11 cellular contexts compared by ENCODE assay signal in the genomic region with DNA sequence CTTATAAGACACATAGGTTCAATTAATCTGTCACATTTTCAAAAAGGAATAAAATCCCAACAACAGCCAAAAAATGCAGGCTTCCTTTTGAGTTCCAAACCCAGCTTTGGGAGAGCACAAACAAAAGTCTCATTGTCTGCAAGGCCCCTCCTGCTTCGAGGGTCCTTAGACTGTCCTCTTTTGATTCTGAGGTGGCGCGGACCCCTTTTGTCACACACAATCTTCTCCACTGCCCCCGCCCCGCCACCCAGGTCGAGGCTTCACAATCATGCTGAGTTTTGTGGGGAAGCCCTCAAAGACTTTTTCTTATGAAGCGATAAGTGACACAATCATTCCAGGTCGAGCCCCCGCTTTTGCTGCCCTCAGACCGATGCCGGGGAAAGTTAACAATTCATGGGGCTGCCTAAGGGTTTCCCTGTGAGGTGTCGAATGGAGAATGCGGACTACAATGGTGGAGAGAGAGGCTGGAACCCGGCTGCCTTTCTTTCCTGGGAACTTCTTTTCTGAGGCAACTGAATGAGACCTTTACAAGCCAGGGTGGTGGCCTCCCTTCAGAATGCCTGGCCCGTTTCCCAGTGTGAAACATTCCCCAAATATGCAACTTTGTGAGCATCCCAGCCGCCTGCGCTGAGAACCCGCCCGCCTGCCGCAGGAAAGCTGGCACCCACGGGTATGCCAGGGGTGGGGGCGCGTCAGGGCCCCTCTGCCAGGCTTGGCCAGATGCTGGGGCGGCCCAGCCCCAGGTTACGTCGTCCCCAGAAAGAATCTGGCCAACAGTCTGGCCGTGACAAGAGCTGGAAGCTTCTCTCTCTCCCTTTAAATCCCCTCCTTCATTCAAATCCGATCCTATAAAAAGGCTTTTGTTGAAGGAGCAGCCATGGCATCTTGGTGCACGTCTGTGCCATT.
DNase-seq lines count a peak whose midpoint lies in the region; ATAC-seq and TF ChIP-seq lines count a peak whose summit lies in the region.
"Had no signal": no experiment of that assay in that cellular context is flagged by ENCODE, and none has a peak within 500 bp of the region (broad histone marks: within the 10 kb centered on the region; RNA-seq: fewer than 3 reads in every experiment).

No MANE protein-coding gene starts in this region.

- no peaks in the 10 kb centered on the region for H3K36me3 Mint-ChIP-seq in T-helper 2 cell treated with Interferon-gamma antibody and Interleukin-4, amounts not matched to agents 5 μg/mL and 100 μg/mL, for 36 hours (ENCODE audit: low read depth)

- H3K4me1 Mint-ChIP-seq in T-helper 2 cell treated with Interferon-gamma antibody and Interleukin-4, amounts not matched to agents 5 μg/mL and 100 μg/mL, for 36 hours (ENCODE audit: low read depth): no peaks in the 10 kb centered on the region
- H3K4me1 Mint-ChIP-seq: CD4-positive, CD25-positive, alpha-beta regulatory T cell had no signal

- H3K4me1 ChIP-seq in A673 (ENCODE audit: insufficient read depth, low read length, poor library complexity, severe bottlenecking) (peaks cover 22% of the 10 kb centered on the region), PC-3 (ENCODE audit: insufficient read depth, low read length) (peaks cover 19% of the 10 kb centered on the region)

- TF ChIP-seq RAD21 in neural cell (conservative IDR thresholded peaks at IDR 0.05): no peak

- H2AFZ ChIP-seq in PC-3 (ENCODE audit: low read length) (peak overlapping the region; percentile 66), neural cell (ENCODE audit: low read depth, low read length) (no peak overlapping the region)

- H3K27ac Mint-ChIP-seq in T-helper 2 cell treated with Interferon-gamma antibody and Interleukin-4, amounts not matched to agents 5 μg/mL and 100 μg/mL, for 36 hours: no peak overlapping the region
- H3K27ac Mint-ChIP-seq: CD4-positive, CD25-positive, alpha-beta regulatory T cell; stimulated activated naive CD8-positive, alpha-beta T cell treated with anti-CD3 and anti-CD28 coated beads, Interleukin-15, Interleukin-2, amounts not matched to agents 100 ng/mL and 50 ng/mL, for 24 hours; T-helper 1 cell treated with Interleukin-12 subunit alpha and Interleukin-12 subunit beta and Interleukin-4 antibody, amounts not matched to agents 30 μg/mL and 1 μg/mL, for 36 hours had no signal

- ATAC-seq in PC-3 (peak; percentile 98), GM19467 (IDR thresholded peaks at IDR 0.05; ENCODE audit: unreplicated experiment) (no peak)

- peak overlapping the region; percentile 21 for H3K27ac ChIP-seq in A673 (ENCODE audit: low read depth, low read length, poor library complexity, severe bottlenecking)
- H3K27ac ChIP-seq in PC-3 (ENCODE audit: low read length): peak overlapping the region; percentile 77
- H3K27ac ChIP-seq in neural cell (ENCODE audit: low read length): no peak overlapping the region

- H3K9me2 ChIP-seq in PC-3 (replicated peaks; ENCODE audit: low read length) (no peaks in the 10 kb centered on the region), neural cell (ENCODE audit: insufficient read depth, low read length) (no peaks in the 10 kb centered on the region)

- peak overlapping the region; percentile 79 for H3K4me2 ChIP-seq in PC-3 (ENCODE audit: low read length)
- H3K4me2 ChIP-seq in neural cell (ENCODE audit: low read length): no peak overlapping the region

- TF ChIP-seq CTCF in A673 (conservative IDR thresholded peaks at IDR 0.05; ENCODE audit: low read depth, low read length) (no peak), PC-3 (conservative IDR thresholded peaks at IDR 0.05; ENCODE audit: low read depth, low read length) (no peak), epithelial cell of proximal tubule (conservative IDR thresholded peaks at IDR 0.05; ENCODE audit: low read depth, low read length) (no peak), neural cell (IDR thresholded peaks at IDR 0.05; ENCODE audit: poor library complexity, severe bottlenecking) (no peak)

- H3K9me3 Mint-ChIP-seq in T-helper 2 cell treated with Interferon-gamma antibody and Interleukin-4, amounts not matched to agents 5 μg/mL and 100 μg/mL, for 36 hours: no peaks in the 10 kb centered on the region
- H3K9me3 Mint-ChIP-seq: stimulated activated naive CD8-positive, alpha-beta T cell treated with anti-CD3 and anti-CD28 coated beads, Interleukin-15, Interleukin-2, amounts not matched to agents 100 ng/mL and 50 ng/mL, for 24 hours; T-helper 1 cell treated with Interleukin-12 subunit alpha and Interleukin-12 subunit beta and Interleukin-4 antibody, amounts not matched to agents 30 μg/mL and 1 μg/mL, for 36 hours had no signal

- H3K4me3 Mint-ChIP-seq in T-helper 2 cell treated with Interferon-gamma antibody and Interleukin-4, amounts not matched to agents 5 μg/mL and 100 μg/mL, for 36 hours: no peak overlapping the region
- H3K4me3 Mint-ChIP-seq: CD4-positive, CD25-positive, alpha-beta regulatory T cell; stimulated activated naive CD8-positive, alpha-beta T cell treated with anti-CD3 and anti-CD28 coated beads, Interleukin-15, Interleukin-2, amounts not matched to agents 100 ng/mL and 50 ng/mL, for 24 hours; T-helper 1 cell treated with Interleukin-12 subunit alpha and Interleukin-12 subunit beta and Interleukin-4 antibody, amounts not matched to agents 30 μg/mL and 1 μg/mL, for 36 hours had no signal

- H3F3A ChIP-seq in PC-3 (ENCODE audit: low read length, unreplicated experiment) (no peaks in the 10 kb centered on the region), neural cell (ENCODE audit: insufficient read depth, low read length, poor library complexity, severe bottlenecking) (no peaks in the 10 kb centered on the region)

- intact Hi-C loops in A673 (cut with micrococcal nuclease; ENCODE audit: unreplicated experiment) (no loop called here), PC-3 (cut with micrococcal nuclease) (no loop called here)

- H3K9ac ChIP-seq in PC-3 (ENCODE audit: low read length) (peak overlapping the region; percentile 41), neural cell (ENCODE audit: low read length) (no peak overlapping the region)

- H3K4me3 ChIP-seq in A673 (ENCODE audit: low read depth, low read length, poor library complexity, severe bottlenecking): no peak overlapping the region
- H3K4me3 ChIP-seq in PC-3 (ENCODE audit: low read length): peak overlapping the region; percentile 39
- no peak overlapping the region for H3K4me3 ChIP-seq in epithelial cell of proximal tubule (ENCODE audit: low read depth, low read length)
- H3K4me3 ChIP-seq in neural cell (ENCODE audit: low read length): peak overlapping the region; percentile 41

- BruUV-seq in A673 (replicated peaks; lab: Mats Ljungman, UMichigan): no TSS peak
- TSS peak; percentile 57 for BruUV-seq in PC-3 (replicated peaks; lab: Mats Ljungman, UMichigan)

- POLR2A ChIA-PET in A673 (lab: Charles Lee; ENCODE audit: low non-redundant PET): interaction anchor here (0.5 kb wide), 1 partner anchor 30 kb away, joined by 3 read pairs; no protein-coding TSS in a partner anchor
- POLR2A ChIA-PET in PC-3 (lab: Charles Lee; ENCODE audit: unreplicated experiment): no interaction called here

- H3K79me2 ChIP-seq in PC-3 (ENCODE audit: low read length) (no peaks in the 10 kb centered on the region), neural cell (replicated peaks; ENCODE audit: insufficient read depth, low read length) (peaks cover 94% of the 10 kb centered on the region)

- H3K9me3 ChIP-seq in A673 (ENCODE audit: low read depth, low read length, poor library complexity, severe bottlenecking) (no peaks in the 10 kb centered on the region), PC-3 (ENCODE audit: low read length) (no peaks in the 10 kb centered on the region), neural cell (ENCODE audit: low read length) (no peaks in the 10 kb centered on the region)

- H4K20me1 ChIP-seq in PC-3 (ENCODE audit: low read length) (no peaks in the 10 kb centered on the region), neural cell (ENCODE audit: insufficient read depth) (peaks cover 92% of the 10 kb centered on the region)

- DNase-seq in A673 (ENCODE audit: low spot score) (peak; percentile 60), PC-3 (peak; percentile 88), epithelial cell of proximal tubule (ENCODE audit: low read depth) (peak; percentile 35), NCI-H146 (lab: John Stamatoyannopoulos, UW) (no peak)
- DNase-seq in T-helper 2 cell treated with Interferon-gamma antibody and Interleukin-4, amounts not matched to agents 5 μg/mL and 100 μg/mL, for 36 hours (ENCODE audit: low spot score): no peak
- no peak for DNase-seq in activated effector memory CD4-positive, alpha-beta T cell treated with anti-CD3 and anti-CD28 coated beads, Interleukin-2, amount 50 U/mL, for 16 hours
- DNase-seq: CD4-positive, CD25-positive, alpha-beta regulatory T cell had no signal

- H3K27me3 ChIP-seq in A673 (replicated peaks; ENCODE audit: insufficient read depth, low read depth, low read length, poor library complexity) (no peaks in the 10 kb centered on the region), PC-3 (ENCODE audit: low read length) (no peaks in the 10 kb centered on the region), neural cell (ENCODE audit: insufficient read depth, low read depth, low read length) (no peaks in the 10 kb centered on the region)

- H3K27me3 Mint-ChIP-seq in T-helper 2 cell treated with Interferon-gamma antibody and Interleukin-4, amounts not matched to agents 5 μg/mL and 100 μg/mL, for 36 hours (ENCODE audit: low read depth): peaks cover 52% of the 10 kb centered on the region

- TF ChIP-seq EP300 in neural cell (conservative IDR thresholded peaks at IDR 0.05; ENCODE audit: poor library complexity, severe bottlenecking): no peak

- H3K36me3 ChIP-seq in A673 (ENCODE audit: insufficient read depth, low read length, poor library complexity, severe bottlenecking) (peaks cover 11% of the 10 kb centered on the region), PC-3 (ENCODE audit: low read depth, low read length) (no peaks in the 10 kb centered on the region), neural cell (ENCODE audit: insufficient read depth, low read length) (peaks cover 23% of the 10 kb centered on the region)

- CTCF ChIA-PET in A673 (lab: Charles Lee): no interaction called here
- CTCF ChIA-PET in PC-3 (lab: Charles Lee): no interaction called here

TF ChIP-seq in neural cell, 6 proteins besides CTCF, POLR2A, EP300 and RAD21 (continues in another document):
- TF ChIP-seq SMC3 (conservative IDR thresholded peaks at IDR 0.05; ENCODE audit: poor library complexity): no peak
- TF ChIP-seq TAF1 (IDR thresholded peaks at IDR 0.05; ENCODE audit: low read depth): no peak
- TF ChIP-seq POLR2AphosphoS5 (IDR thresholded peaks at IDR 0.05): no peak

Comparison
In these comparisons a context has a peak if more than half of its experiments do, and no peak if none do; other contexts are left out.
1. DNase-seq: peak in A673 (single experiment), PC-3 (single experiment) and epithelial cell of proximal tubule (single experiment); none in NCI-H146 (single experiment), T-helper 2 cell treated with Interferon-gamma antibody and Interleukin-4, amounts not matched to agents 5 μg/mL and 100 μg/mL, for 36 hours (single experiment) and activated effector memory CD4-positive, alpha-beta T cell treated with anti-CD3 and anti-CD28 coated beads, Interleukin-2, amount 50 U/mL, for 16 hours (single experiment).
2. H3K4me3 ChIP-seq: peak in PC-3 (single experiment) and neural cell (single experiment); none in A673 (single experiment) and epithelial cell of proximal tubule (single experiment).